ENCODE assay signal across 16 cellular contexts in genomic region chr10:33290286-33291052, GRCh38. TPM values are rescaled to one million over a fixed set of nuclear protein-coding genes. Genes with fewer than 3 reads are reported as not detected.
DNase-seq lines count a peak whose midpoint lies in the region; ATAC-seq and TF ChIP-seq lines count a peak whose summit lies in the region.
"Had no signal": no experiment of that assay in that cellular context is flagged by ENCODE, and none has a peak within 500 bp of the region (broad histone marks: within the 10 kb centered on the region; RNA-seq: fewer than 3 reads in every experiment).

No MANE protein-coding gene starts in this region.

- H3K27ac Mint-ChIP-seq in H9, result no peak overlapping the region
- H3K27ac Mint-ChIP-seq in activated T-cell treated with anti-CD3 and anti-CD28 coated beads, Interleukin-2, amount 50 U/mL, for 72 hours, result no peak overlapping the region
- H3K27ac Mint-ChIP-seq: activated CD8-positive, alpha-beta T cell treated with anti-CD3 and anti-CD28 coated beads for 36 hours; activated naive CD4-positive, alpha-beta T cell treated with anti-CD3 and anti-CD28 coated beads, Interleukin-2, amount 50 U/mL, for 24 hours; naive B cell; T-cell had no signal

- no peak overlapping the region for H2BK20ac ChIP-seq in H9 (ENCODE audit: low read depth, low read length, poor library complexity, severe bottlenecking)

- H2BK15ac ChIP-seq in H9 (ENCODE audit: low read depth, low read length), result no peak overlapping the region

- WGBS in H9 (ENCODE audit: extremely low coverage, insufficient read length, low lambda C conversion rate), result no CpG with 5 or more reads among the region's 13 CpGs
- 67% methylated on average over 13 of the region's 13 CpGs for WGBS in right cardiac atrium

- intact Hi-C loops in ascending aorta (cut with DNase I) (no loop called here), right cardiac atrium (cut with DNase I) (no loop called here), gastrocnemius medialis (cut with DNase I; ENCODE audit: low total_unique reads) (no loop called here), mucosa of descending colon (cut with DNase I, micrococcal nuclease) (no loop called here)

- H3K4me3 Mint-ChIP-seq in H9, result no peak overlapping the region
- H3K4me3 Mint-ChIP-seq in activated T-cell treated with anti-CD3 and anti-CD28 coated beads, Interleukin-2, amount 50 U/mL, for 72 hours, result no peak overlapping the region
- H3K4me3 Mint-ChIP-seq: activated CD8-positive, alpha-beta T cell treated with anti-CD3 and anti-CD28 coated beads for 36 hours; activated naive CD4-positive, alpha-beta T cell treated with anti-CD3 and anti-CD28 coated beads, Interleukin-2, amount 50 U/mL, for 24 hours; naive B cell; T-cell had no signal

- no peak overlapping the region for H3T11ph ChIP-seq in H9 (ENCODE audit: low read length)

- H3K4me3 ChIP-seq in ascending aorta (no peak overlapping the region), right cardiac atrium (ENCODE audit: low read length) (no peak overlapping the region), gastrocnemius medialis (no peak overlapping the region), mucosa of descending colon (no peak overlapping the region)

- H3K14ac ChIP-seq in H9 (ENCODE audit: insufficient read depth, low read length), result no peak overlapping the region

- H3K36me3 Mint-ChIP-seq in H9 (ENCODE audit: insufficient read depth in 1 of 3, low read depth in 3 of 3), result no peaks in the 10 kb centered on the region
- H3K36me3 Mint-ChIP-seq in activated T-cell treated with anti-CD3 and anti-CD28 coated beads, Interleukin-2, amount 50 U/mL, for 72 hours (ENCODE audit: insufficient read depth in 2 of 2), result no peaks in the 10 kb centered on the region
- H3K36me3 Mint-ChIP-seq: activated naive CD4-positive, alpha-beta T cell treated with anti-CD3 and anti-CD28 coated beads, Interleukin-2, amount 50 U/mL, for 24 hours; naive B cell; T-cell had no signal

- no peak overlapping the region for H3K18ac ChIP-seq in H9 (ENCODE audit: insufficient read length, low read depth, low read length)

- no peak overlapping the region for H2AFZ ChIP-seq in H9 (ENCODE audit: low read length)

- H2BK5ac ChIP-seq in H9 (ENCODE audit: insufficient read length, low read length), result no peak overlapping the region

- no peaks in the 10 kb centered on the region for H3K9me3 Mint-ChIP-seq in H9
- H3K9me3 Mint-ChIP-seq in activated T-cell treated with anti-CD3 and anti-CD28 coated beads, Interleukin-2, amount 50 U/mL, for 72 hours, result no peaks in the 10 kb centered on the region
- H3K9me3 Mint-ChIP-seq: activated CD8-positive, alpha-beta T cell treated with anti-CD3 and anti-CD28 coated beads for 36 hours; activated naive CD4-positive, alpha-beta T cell treated with anti-CD3 and anti-CD28 coated beads, Interleukin-2, amount 50 U/mL, for 24 hours; naive B cell; T-cell had no signal

- no peak overlapping the region for H4K5ac ChIP-seq in H9 (ENCODE audit: insufficient read length, low read depth, low read length)

- H3K56ac ChIP-seq in H9 (ENCODE audit: insufficient read length, low read depth, low read length), result no peak overlapping the region

- POLR2A ChIA-PET in GM10248 (lab: Yijun Ruan, JAX), result interaction anchor here (0.6 kb wide), 1 partner anchor 26 kb away, joined by 4 read pairs; no protein-coding TSS in a partner anchor

- in situ Hi-C loops in gastrocnemius medialis (cut with MboI; ENCODE audit: low sequenced_read_pairs in 4 of 4), result no loop called here

- H3K9ac ChIP-seq in H9 (ENCODE audit: extremely low read depth, insufficient read length, low read length), result no peak overlapping the region

- ATAC-seq in right cardiac atrium (no peak), gastrocnemius medialis (no peak), mucosa of descending colon (no peak)
- no peak for ATAC-seq in activated T-cell treated with anti-CD3 and anti-CD28 coated beads, Interleukin-2, amount 50 U/mL, for 72 hours (replicated peaks in 1 of 2)
- ATAC-seq: activated CD8-positive, alpha-beta T cell treated with anti-CD3 and anti-CD28 coated beads for 36 hours; T-cell had no signal

- H3K79me2 ChIP-seq in H9 (ENCODE audit: insufficient read depth, low read length), result no peaks in the 10 kb centered on the region

- H2AK5ac ChIP-seq in H9 (ENCODE audit: insufficient read length, low read length), result no peak overlapping the region

- no peak overlapping the region for H3K4me2 ChIP-seq in H9 (ENCODE audit: insufficient read depth, insufficient read length, low read length)

- H3K79me1 ChIP-seq in H9 (ENCODE audit: insufficient read depth, low read depth, low read length, poor library complexity, severe bottlenecking), result no peaks in the 10 kb centered on the region

- no peak for DNase-seq in H9
- no peak for DNase-seq in ascending aorta (ENCODE audit: low spot score in 2 of 2)
- no peak for DNase-seq in right cardiac atrium
- DNase-seq in gastrocnemius medialis, result no peak
- DNase-seq in GM10248 (ENCODE audit: extremely low spot score), result no peak
- no peak for DNase-seq in mucosa of descending colon
- no peak for DNase-seq in activated T-cell treated with anti-CD3 and anti-CD28 coated beads, Interleukin-2, amount 50 U/mL, for 72 hours
- DNase-seq in HuH-7 (ENCODE audit: low spot score), result no peak
- DNase-seq: activated CD8-positive, alpha-beta T cell treated with anti-CD3 and anti-CD28 coated beads for 36 hours; DMS79; effector CD8-positive, alpha-beta T cell; naive B cell; NCI-H1105 treated with DMSO at 0.1 percent for 48 hours; NCI-H69; T-cell had no signal

- peaks cover 24 to 30% of the 10 kb centered on the region in 2 experiments for H3K4me1 Mint-ChIP-seq in H9
- no peaks in the 10 kb centered on the region for H3K4me1 Mint-ChIP-seq in activated T-cell treated with anti-CD3 and anti-CD28 coated beads, Interleukin-2, amount 50 U/mL, for 72 hours (ENCODE audit: low read depth)
- H3K4me1 Mint-ChIP-seq: activated naive CD4-positive, alpha-beta T cell treated with anti-CD3 and anti-CD28 coated beads, Interleukin-2, amount 50 U/mL, for 24 hours; naive B cell; T-cell had no signal

- H3K27ac ChIP-seq in H9 (ENCODE audit: insufficient read length, low read depth, low read length) (no peak overlapping the region), ascending aorta (peak overlapping the region; percentile 44 to 68), right cardiac atrium (ENCODE audit: low read length) (peak overlapping the region; percentile 54), gastrocnemius medialis (peak overlapping the region in 3 of 4 donors; percentile 50 to 54 (median 53))

- H3K36me3 ChIP-seq in ascending aorta (no peaks in the 10 kb centered on the region), gastrocnemius medialis (no peaks in the 10 kb centered on the region), mucosa of descending colon (ENCODE audit: low read depth) (no peaks in the 10 kb centered on the region)

- H3K4me1 ChIP-seq in H9 (ENCODE audit: insufficient read depth, low read length) (no peaks in the 10 kb centered on the region), ascending aorta (peaks cover 10 to 54% of the 10 kb centered on the region in 2 donors), right cardiac atrium (ENCODE audit: control insufficient read depth, insufficient read depth, low read length) (peaks cover 29% of the 10 kb centered on the region), gastrocnemius medialis (peaks cover 53 to 77% of the 10 kb centered on the region in 2 donors), mucosa of descending colon (ENCODE audit: low read depth) (no peaks in the 10 kb centered on the region)

- H2BK120ac ChIP-seq in H9 (ENCODE audit: low read depth, low read length, poor library complexity, severe bottlenecking), result no peak overlapping the region

- no peak overlapping the region for H4K91ac ChIP-seq in H9 (ENCODE audit: insufficient read length, low read depth, low read length)

- no peaks in the 10 kb centered on the region for H3K27me3 Mint-ChIP-seq in H9 (ENCODE audit: low read depth)
- peaks cover 27% of the 10 kb centered on the region for H3K27me3 Mint-ChIP-seq in activated T-cell treated with anti-CD3 and anti-CD28 coated beads, Interleukin-2, amount 50 U/mL, for 72 hours (ENCODE audit: low read depth)
- H3K27me3 Mint-ChIP-seq: activated naive CD4-positive, alpha-beta T cell treated with anti-CD3 and anti-CD28 coated beads, Interleukin-2, amount 50 U/mL, for 24 hours had no signal

- H4K8ac ChIP-seq in H9 (replicated peaks; ENCODE audit: insufficient read length, low read depth, low read length), result no peak overlapping the region

- CTCF ChIA-PET in GM10248 (lab: Yijun Ruan, JAX), result no interaction called here

- no peak overlapping the region for H3K23ac ChIP-seq in H9 (ENCODE audit: insufficient read length, low read depth, low read length)

- TF ChIP-seq POLR2A in gastrocnemius medialis (IDR thresholded peaks at IDR 0.05), result no peak

- no peaks in the 10 kb centered on the region for H3K9me3 ChIP-seq in H9 (ENCODE audit: control insufficient read depth, low read depth, low read length)
- no peaks in the 10 kb centered on the region for H3K9me3 ChIP-seq in ascending aorta
- H3K9me3 ChIP-seq in right cardiac atrium (ENCODE audit: control insufficient read depth, low read length), result no peaks in the 10 kb centered on the region
- H3K9me3 ChIP-seq in gastrocnemius medialis, result no peaks in the 10 kb centered on the region
- H3K9me3 ChIP-seq in mucosa of descending colon, result no peaks in the 10 kb centered on the region

- H2BK12ac ChIP-seq in H9 (ENCODE audit: insufficient read length, low read depth, low read length), result no peak overlapping the region

- TF ChIP-seq CTCF in H9 (conservative IDR thresholded peaks at IDR 0.05), result peak; percentile 48; the same call in 2 of the 3 replicates
- no peak for TF ChIP-seq CTCF in ascending aorta (IDR thresholded peaks at IDR 0.05)
- no peak for TF ChIP-seq CTCF in gastrocnemius medialis (IDR thresholded peaks at IDR 0.05 in 4 of 5, conservative IDR thresholded peaks at IDR 0.05 in 1 of 5)
- TF ChIP-seq CTCF in GM10248 (IDR thresholded peaks at IDR 0.05; ENCODE audit: control extremely low read depth, extremely low read depth, low read depth, missing control alignments), result no peak
- no peak for TF ChIP-seq CTCF in mucosa of descending colon (IDR thresholded peaks at IDR 0.05)

- no peaks in the 10 kb centered on the region for H3K27me3 ChIP-seq in H9 (ENCODE audit: insufficient read depth, low read length)
- H3K27me3 ChIP-seq in ascending aorta, result no peaks in the 10 kb centered on the region
- H3K27me3 ChIP-seq in right cardiac atrium (ENCODE audit: control insufficient read depth, insufficient read depth), result no peaks in the 10 kb centered on the region
- no peaks in the 10 kb centered on the region for H3K27me3 ChIP-seq in gastrocnemius medialis

- no peaks in the 10 kb centered on the region for H3K23me2 ChIP-seq in H9 (ENCODE audit: insufficient read length, low read depth, low read length, poor library complexity, severe bottlenecking)

- H4K20me1 ChIP-seq in H9 (ENCODE audit: control insufficient read depth, insufficient read depth, insufficient read length), result no peaks in the 10 kb centered on the region

- H3K4ac ChIP-seq in H9 (ENCODE audit: low read depth, low read length), result no peak overlapping the region

RNA-seq across cellular contexts. Expression of gene NRP1, which starts 44.0 kb away (rescaled TPM):
- total RNA-seq in H9 (2021) (4.1 and 4.6 TPM in 2 replicates), ascending aorta (122 TPM), right cardiac atrium (10 to 100 TPM; 92.2 to 98.8 (median 94.3) TPM), gastrocnemius medialis (10 to 100 TPM; 20.4 to 29.0 (median 22.1) TPM), mucosa of descending colon (10 to 100 TPM; 12.3 to 52.3 (median 33.2) TPM)
- 37.7 TPM for polyA plus RNA-seq in right cardiac atrium
- under 1 TPM; 0.72 to 0.84 TPM for total RNA-seq in activated T-cell treated with anti-CD3 and anti-CD28 coated beads, Interleukin-2, amount 50 U/mL, for 72 hours
